Comparison of ENCODE assay signal across 1 cellular context in genomic region chr13:40060318-40061007, GRCh38.
A peak's percentile ranks its signal among the peaks of the same experiment; 100 is the strongest.
TF ChIP-seq lines count a peak whose summit lies in the region.

No MANE protein-coding gene starts in this region.

TF ChIP-seq in HEK293, 187 proteins besides CTCF, POLR2A, EP300 and RAD21 (continued from another document and continues in another):
- TF ChIP-seq PBX3 (CRISPR knock-in tag; IDR thresholded peaks at IDR 0.05) (no peak), SP7 (tag by site-specific recombination; IDR thresholded peaks at IDR 0.05) (peak; percentile 74), REPIN1 (tag by site-specific recombination; IDR thresholded peaks at IDR 0.05; ENCODE audit: low read depth) (no peak), ZNF626 (tag by site-specific recombination; IDR thresholded peaks at IDR 0.05) (no peak), ZNF146 (tag by site-specific recombination; IDR thresholded peaks at IDR 0.05) (no peak), GLIS2 (tag by site-specific recombination; IDR thresholded peaks at IDR 0.05) (no peak), ZNF664 (tag by site-specific recombination; IDR thresholded peaks at IDR 0.05) (no peak), TRIM28 (IDR thresholded peaks at IDR 0.05; ENCODE audit: borderline replicate concordance, low read length) (no peak), ZNF555 (tag by site-specific recombination; conservative IDR thresholded peaks at IDR 0.05) (no peak), ZBTB6 (tag by site-specific recombination; IDR thresholded peaks at IDR 0.05) (no peak), ZNF585B (tag by site-specific recombination; IDR thresholded peaks at IDR 0.05) (no peak), KLF10 (tag by site-specific recombination; IDR thresholded peaks at IDR 0.05) (0 out of 2 replicates have a peak, but pooled peaks have one; percentile 15), ZNF132 (tag by site-specific recombination; IDR thresholded peaks at IDR 0.05; ENCODE audit: borderline replicate concordance) (no peak), ZBTB20 (tag by site-specific recombination; IDR thresholded peaks at IDR 0.05) (no peak), ZNF518A (tag by site-specific recombination; conservative IDR thresholded peaks at IDR 0.05; ENCODE audit: low read depth) (no peak), ZNF221 (tag by site-specific recombination; IDR thresholded peaks at IDR 0.05; ENCODE audit: borderline replicate concordance) (no peak), SCRT2 (tag by site-specific recombination; IDR thresholded peaks at IDR 0.05) (peak; percentile 37; the same call in 1 of the 2 replicates), ZNF514 (tag by site-specific recombination; IDR thresholded peaks at IDR 0.05) (no peak), ZNF292 (tag by site-specific recombination; IDR thresholded peaks at IDR 0.05; ENCODE audit: borderline replicate concordance, low read depth) (no peak), ZNF404 (tag by site-specific recombination; IDR thresholded peaks at IDR 0.05) (no peak), ZNF621 (tag by site-specific recombination; IDR thresholded peaks at IDR 0.05) (no peak), ZNF18 (tag by site-specific recombination; IDR thresholded peaks at IDR 0.05) (peak; percentile 67), ZNF580 (tag by site-specific recombination; IDR thresholded peaks at IDR 0.05) (no peak), MZF1 (tag by site-specific recombination; IDR thresholded peaks at IDR 0.05; ENCODE audit: borderline replicate concordance) (no peak), ZNF26 (tag by site-specific recombination; IDR thresholded peaks at IDR 0.05) (no peak), SCRT1 (tag by site-specific recombination; IDR thresholded peaks at IDR 0.05; ENCODE audit: borderline replicate concordance) (no peak), SALL2 (tag by site-specific recombination; IDR thresholded peaks at IDR 0.05; ENCODE audit: borderline replicate concordance) (no peak), ZFHX2 (tag by site-specific recombination; conservative IDR thresholded peaks at IDR 0.05) (peak; percentile 41), PRDM10 (tag by site-specific recombination; IDR thresholded peaks at IDR 0.05) (no peak), GLIS1 (tag by site-specific recombination; IDR thresholded peaks at IDR 0.05) (peak; percentile 60), ZNF398 (tag by site-specific recombination; IDR thresholded peaks at IDR 0.05) (no peak), KLF9 (tag by site-specific recombination; IDR thresholded peaks at IDR 0.05; ENCODE audit: low read depth) (no peak), ZBTB49 (tag by site-specific recombination; IDR thresholded peaks at IDR 0.05; ENCODE audit: low read depth) (no peak), ZNF488 (tag by site-specific recombination; IDR thresholded peaks at IDR 0.05) (no peak), ZNF768 (tag by site-specific recombination; IDR thresholded peaks at IDR 0.05) (no peak)
